10 cellular contexts compared by ENCODE assay signal in genomic region chr6:24064106-24064505, GRCh38.
DNase-seq lines count a peak whose midpoint lies in the region; ATAC-seq and TF ChIP-seq lines count a peak whose summit lies in the region.
"Had no signal": no experiment of that assay in that cellular context is flagged by ENCODE, and none has a peak within 500 bp of the region (broad histone marks: within the 10 kb centered on the region; RNA-seq: fewer than 3 reads in every experiment).

No MANE protein-coding gene starts in this region.

- no peaks in the 10 kb centered on the region for H3F3A ChIP-seq in MM.1S (ENCODE audit: insufficient read depth, low read length)

- H3K4me1 Mint-ChIP-seq in nephron progenitor cell = peaks cover under 1% of the 10 kb centered on the region
- no peaks in the 10 kb centered on the region for H3K4me1 Mint-ChIP-seq in activated T-helper 1 cell treated with anti-CD3 and anti-CD28 coated beads, Interleukin-12 subunit alpha, Interleukin-12 subunit beta, Interleukin-2, Interleukin-4 antibody, amounts not matched to agents 30 ng/mL and 10 ng/mL and 1 ng/mL, durations not matched to agents 14 hours and 24 hours and 36 hours (ENCODE audit: low read depth)

- no peaks in the 10 kb centered on the region for H3K79me2 ChIP-seq in MM.1S (ENCODE audit: low read length)

- H3K27ac Mint-ChIP-seq in nephron progenitor cell = no peak overlapping the region
- H3K27ac Mint-ChIP-seq in activated T-helper 1 cell treated with anti-CD3 and anti-CD28 coated beads, Interleukin-12 subunit alpha, Interleukin-12 subunit beta, Interleukin-2, Interleukin-4 antibody, amounts not matched to agents 30 ng/mL and 10 ng/mL and 1 ng/mL, durations not matched to agents 14 hours and 24 hours and 36 hours = no peak overlapping the region

- H3K4me3 ChIP-seq in GM06990 (replicated peaks; ENCODE audit: low read depth, low read length) = no peak overlapping the region
- H3K4me3 ChIP-seq in MM.1S (ENCODE audit: low read length) = no peak overlapping the region
- no peak overlapping the region for H3K4me3 ChIP-seq in upper lobe of left lung
- H3K4me3 ChIP-seq: pancreas had no signal

- H3K4me3 Mint-ChIP-seq in nephron progenitor cell = no peak overlapping the region
- H3K4me3 Mint-ChIP-seq in activated T-helper 1 cell treated with anti-CD3 and anti-CD28 coated beads, Interleukin-12 subunit alpha, Interleukin-12 subunit beta, Interleukin-2, Interleukin-4 antibody, amounts not matched to agents 30 ng/mL and 10 ng/mL and 1 ng/mL, durations not matched to agents 14 hours and 24 hours and 36 hours = no peak overlapping the region

- no peak overlapping the region for H3K9ac ChIP-seq in MM.1S (ENCODE audit: low read length)

- H3K4me1 ChIP-seq in MM.1S (ENCODE audit: low read length) = no peaks in the 10 kb centered on the region
- no peaks in the 10 kb centered on the region for H3K4me1 ChIP-seq in upper lobe of left lung
- H3K4me1 ChIP-seq: pancreas had no signal

- H3K36me3 ChIP-seq in GM06990 (ENCODE audit: control insufficient read depth, insufficient read depth, low read length) (no peaks in the 10 kb centered on the region), MM.1S (replicated peaks; ENCODE audit: insufficient read depth, low read length) (no peaks in the 10 kb centered on the region), upper lobe of left lung (no peaks in the 10 kb centered on the region)
- H3K36me3 ChIP-seq: pancreas had no signal

- H3K36me3 Mint-ChIP-seq in nephron progenitor cell (ENCODE audit: low read depth) = no peaks in the 10 kb centered on the region
- H3K36me3 Mint-ChIP-seq in activated T-helper 1 cell treated with anti-CD3 and anti-CD28 coated beads, Interleukin-12 subunit alpha, Interleukin-12 subunit beta, Interleukin-2, Interleukin-4 antibody, amounts not matched to agents 30 ng/mL and 10 ng/mL and 1 ng/mL, durations not matched to agents 14 hours and 24 hours and 36 hours (ENCODE audit: low read depth) = no peaks in the 10 kb centered on the region

- intact Hi-C loops in activated T-helper 1 cell treated with anti-CD3 and anti-CD28 coated beads, Interleukin-12 subunit alpha, Interleukin-12 subunit beta, Interleukin-2, Interleukin-4 antibody, amounts not matched to agents 30 ng/mL and 10 ng/mL and 1 ng/mL, durations not matched to agents 14 hours and 24 hours and 36 hours (cut with micrococcal nuclease) = no loop called here

- TF ChIP-seq POLR2A in upper lobe of left lung (IDR thresholded peaks at IDR 0.05) = no peak

- H2AFZ ChIP-seq in MM.1S (ENCODE audit: low read length) = no peak overlapping the region

- DNase-seq in GM06990 (ENCODE audit: extremely low read depth, insufficient read length) (no peak), MM.1S (peak; percentile 25), nephron progenitor cell (peak; percentile 10), upper lobe of left lung (no peak), NOMO-1 treated with DMSO at 0.1 percent for 48 hours (lab: John Stamatoyannopoulos, UW; ENCODE audit: unreplicated experiment) (no peak)
- no peak for DNase-seq in activated T-helper 1 cell treated with anti-CD3 and anti-CD28 coated beads, Interleukin-12 subunit alpha, Interleukin-12 subunit beta, Interleukin-2, Interleukin-4 antibody, amounts not matched to agents 30 ng/mL and 10 ng/mL and 1 ng/mL, durations not matched to agents 14 hours and 24 hours and 36 hours (ENCODE audit: low spot score)
- DNase-seq: T-helper 2 cell had no signal

- H4K20me1 ChIP-seq in MM.1S (ENCODE audit: insufficient read depth, low read length) = no peaks in the 10 kb centered on the region

- TF ChIP-seq CTCF in GM06990 (IDR thresholded peaks at IDR 0.05; ENCODE audit: insufficient read depth, low read length, poor library complexity, severe bottlenecking) (peak; percentile 45), MM.1S (IDR thresholded peaks at IDR 0.05; ENCODE audit: low read length) (peak; percentile 48), VCaP (conservative IDR thresholded peaks at IDR 0.05) (peak; percentile 76), nephron progenitor cell (IDR thresholded peaks at IDR 0.05) (peak; percentile 47), upper lobe of left lung (IDR thresholded peaks at IDR 0.05) (peak in 2 of 6 experiments; percentile 17 to 21)

- H3K9me3 ChIP-seq in MM.1S (replicated peaks; ENCODE audit: insufficient read depth, low read length) (no peaks in the 10 kb centered on the region), upper lobe of left lung (no peaks in the 10 kb centered on the region)
- H3K9me3 ChIP-seq: pancreas had no signal

- H3K27ac ChIP-seq in MM.1S (ENCODE audit: low read length) = no peak overlapping the region
- H3K27ac ChIP-seq in VCaP = no peak overlapping the region
- H3K27ac ChIP-seq in upper lobe of left lung = no peak overlapping the region
- H3K27ac ChIP-seq: pancreas had no signal

- ATAC-seq in HG02759 (IDR thresholded peaks at IDR 0.05; ENCODE audit: unreplicated experiment) (no peak), upper lobe of left lung (ENCODE audit: low FRiP score in 2 of 2) (no peak)

- H3K9me3 Mint-ChIP-seq in nephron progenitor cell = peaks cover 15% of the 10 kb centered on the region
- no peaks in the 10 kb centered on the region for H3K9me3 Mint-ChIP-seq in activated T-helper 1 cell treated with anti-CD3 and anti-CD28 coated beads, Interleukin-12 subunit alpha, Interleukin-12 subunit beta, Interleukin-2, Interleukin-4 antibody, amounts not matched to agents 30 ng/mL and 10 ng/mL and 1 ng/mL, durations not matched to agents 14 hours and 24 hours and 36 hours

- peaks cover 13% of the 10 kb centered on the region for H3K27me3 Mint-ChIP-seq in nephron progenitor cell (ENCODE audit: low read depth, poor library complexity)
- no peaks in the 10 kb centered on the region for H3K27me3 Mint-ChIP-seq in activated T-helper 1 cell treated with anti-CD3 and anti-CD28 coated beads, Interleukin-12 subunit alpha, Interleukin-12 subunit beta, Interleukin-2, Interleukin-4 antibody, amounts not matched to agents 30 ng/mL and 10 ng/mL and 1 ng/mL, durations not matched to agents 14 hours and 24 hours and 36 hours (ENCODE audit: insufficient read depth)

- no peaks in the 10 kb centered on the region for H3K9me2 ChIP-seq in MM.1S (replicated peaks; ENCODE audit: insufficient read depth, low read length)

- 57 to 60% methylated on average over 1 of the region's 1 CpG for WGBS in upper lobe of left lung, 2 donors

- H3K4me2 ChIP-seq in MM.1S (ENCODE audit: low read depth, low read length) = no peak overlapping the region

- H3K27me3 ChIP-seq in GM06990 (replicated peaks; ENCODE audit: control insufficient read depth, insufficient read depth, low read length) = no peaks in the 10 kb centered on the region
- H3K27me3 ChIP-seq in MM.1S (replicated peaks; ENCODE audit: insufficient read depth, low read length) = no peaks in the 10 kb centered on the region
- no peaks in the 10 kb centered on the region for H3K27me3 ChIP-seq in upper lobe of left lung
- H3K27me3 ChIP-seq: pancreas had no signal

- no peak for TF ChIP-seq EP300 in upper lobe of left lung (IDR thresholded peaks at IDR 0.05)

Comparison
In these comparisons a context has a peak if more than half of its experiments do, and no peak if none do; other contexts are left out.
1. DNase-seq: peak in MM.1S (single experiment) and nephron progenitor cell (single experiment); none in GM06990 (single experiment), upper lobe of left lung (0 of 2), NOMO-1 treated with DMSO at 0.1 percent for 48 hours (single experiment) and activated T-helper 1 cell treated with anti-CD3 and anti-CD28 coated beads, Interleukin-12 subunit alpha, Interleukin-12 subunit beta, Interleukin-2, Interleukin-4 antibody, amounts not matched to agents 30 ng/mL and 10 ng/mL and 1 ng/mL, durations not matched to agents 14 hours and 24 hours and 36 hours (single experiment).